ENCODE assay signal across 8 cellular contexts in genomic region chr12:89707992-89708792, GRCh38.
DNase-seq lines count a peak whose midpoint lies in the region; ATAC-seq and TF ChIP-seq lines count a peak whose summit lies in the region.

No MANE protein-coding gene starts in this region.

- H3K27me3 ChIP-seq in brain microvascular endothelial cell (replicated peaks): no peaks in the 10 kb centered on the region

- peak overlapping the region; percentile 83 for H3K4me3 ChIP-seq in brain microvascular endothelial cell (ENCODE audit: low read depth, low read length)

- H3K36me3 ChIP-seq in brain microvascular endothelial cell (replicated peaks): no peaks in the 10 kb centered on the region

- TF ChIP-seq CTCF in GM12872 (IDR thresholded peaks at IDR 0.05; ENCODE audit: insufficient read depth, low read depth, low read length) (peak; percentile 25; the same call in 1 of the 3 replicates), brain microvascular endothelial cell (IDR thresholded peaks at IDR 0.05; ENCODE audit: low read depth, low read length, missing control alignments) (no peak)

- in situ Hi-C loops in brain microvascular endothelial cell (cut with HindIII; ENCODE audit: low pct_ligation_motif_present, low sequenced_read_pairs): no loop called here

- peak; percentile 1 for ATAC-seq in HG03025 (IDR thresholded peaks at IDR 0.05; ENCODE audit: low FRiP score, unreplicated experiment)
- ATAC-seq in HG03097 (IDR thresholded peaks at IDR 0.05; ENCODE audit: low FRiP score, unreplicated experiment): no peak

- DNase-seq in T follicular helper cell (ENCODE audit: low read depth) (peak; percentile 22), brain microvascular endothelial cell (peak; percentile 14), iris pigment epithelial cell (ENCODE audit: low read depth) (peak; percentile 40), inferior parietal cortex (ENCODE audit: extremely low spot score) (no peak)
- peak; percentile 9 to 24 (median 16) for DNase-seq in stimulated activated CD4-positive, alpha-beta T cell treated with anti-CD3 and anti-CD28 coated beads, Interleukin-1b, Interleukin-23, amount 100 ng/mL, for 24 hours (ENCODE audit: low read depth in 4 of 4, low spot score in 1 of 4)

- peak overlapping the region; percentile 88 for H3K27ac ChIP-seq in brain microvascular endothelial cell
